In the genomic region with DNA sequence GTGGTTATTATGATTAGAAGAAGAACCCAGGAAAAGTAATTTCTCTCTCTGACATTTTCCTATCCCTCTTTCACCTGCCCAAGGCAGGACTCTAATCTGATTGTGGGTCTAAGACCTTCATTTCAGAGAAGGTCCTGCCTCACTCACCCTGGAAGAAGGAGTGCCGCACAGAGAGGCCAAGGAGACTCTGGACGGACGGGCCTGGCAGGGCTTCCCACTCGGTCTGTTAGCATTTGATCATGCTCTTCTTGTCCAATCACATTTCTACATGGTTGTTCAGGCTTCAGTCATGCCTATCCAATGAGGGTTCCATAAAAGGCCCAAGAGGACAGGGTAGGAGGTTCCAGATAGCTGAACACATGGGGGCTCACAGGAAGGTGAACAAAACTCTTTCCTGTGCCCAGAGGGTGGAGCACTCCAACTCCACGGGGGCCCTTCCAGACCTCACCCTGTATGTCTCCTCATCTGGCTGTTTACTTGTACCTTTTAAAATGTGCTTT, we compare ENCODE assay signal across 34 cellular contexts. TPM values are rescaled to one million over a fixed set of nuclear protein-coding genes. Genes with fewer than 3 reads are reported as not detected.
"Had no signal": no experiment of that assay in that cellular context is flagged by ENCODE, and none has a peak within 500 bp of the region (broad histone marks: within the 10 kb centered on the region; RNA-seq: fewer than 3 reads in every experiment).

No MANE protein-coding gene starts in this region.

- FAIRE-seq: K562 had no signal

- H3K36me3 Mint-ChIP-seq: activated naive CD8-positive, alpha-beta T cell treated with anti-CD3 and anti-CD28 coated beads, Interleukin-2, amount 10 ng/mL, durations not matched to agents 7 days and 5 days had no signal

- H3K4me1 ChIP-seq: ascending aorta, Peyer's patch had no signal

- H3K9me3 ChIP-seq: Peyer's patch had no signal

- H3K4me1 Mint-ChIP-seq: activated B cell treated with CpG ODN at 0.5 μM for 24 hours; activated naive CD4-positive, alpha-beta T cell treated with anti-CD3 and anti-CD28 coated beads, Interleukin-2, amount 50 U/mL, for 24 hours; activated naive CD8-positive, alpha-beta T cell treated with anti-CD3 and anti-CD28 coated beads, Interleukin-2, amount 10 ng/mL, durations not matched to agents 7 days and 5 days; T-cell; T-helper 17 cell had no signal

- H3K4me3 Mint-ChIP-seq: activated B cell treated with CpG ODN at 0.5 μM for 24 hours; activated CD4-positive, alpha-beta memory T cell treated with anti-CD3 and anti-CD28 coated beads for 36 hours; activated naive CD4-positive, alpha-beta T cell treated with anti-CD3 and anti-CD28 coated beads, Interleukin-2, amount 50 U/mL, for 24 hours; activated naive CD8-positive, alpha-beta T cell treated with anti-CD3 and anti-CD28 coated beads, Interleukin-2, amount 10 ng/mL, durations not matched to agents 7 days and 5 days; activated T-cell treated with anti-CD3 and anti-CD28 coated beads, Interleukin-2, amount 50 U/mL, for 4 hours; T-cell; T-helper 17 cell had no signal

- H3K27me3 Mint-ChIP-seq: activated B cell treated with CpG ODN at 0.5 μM for 24 hours, T-cell, T-helper 17 cell had no signal

- H3K36me3 ChIP-seq: ascending aorta, Peyer's patch had no signal

- H3K27ac ChIP-seq: ascending aorta, Peyer's patch, RWPE1, VCaP had no signal

- H3K4me3 ChIP-seq: ascending aorta, K562, Peyer's patch had no signal

- H3K27ac Mint-ChIP-seq: activated B cell treated with CpG ODN at 0.5 μM for 24 hours; activated CD4-positive, alpha-beta memory T cell treated with anti-CD3 and anti-CD28 coated beads for 36 hours; activated naive CD4-positive, alpha-beta T cell treated with anti-CD3 and anti-CD28 coated beads, Interleukin-2, amount 50 U/mL, for 24 hours; activated naive CD8-positive, alpha-beta T cell treated with anti-CD3 and anti-CD28 coated beads, Interleukin-2, amount 10 ng/mL, durations not matched to agents 7 days and 5 days; T-cell; T-helper 17 cell had no signal

- DNase-seq: activated B cell treated with CpG ODN at 0.5 μM for 24 hours; activated CD4-positive, alpha-beta memory T cell treated with anti-CD3 and anti-CD28 coated beads for 36 hours; activated CD4-positive, alpha-beta T cell treated with anti-CD3 and anti-CD28 coated beads for 4 hours; activated CD4-positive, alpha-beta T cell treated with anti-CD3 and anti-CD28 coated beads, Interleukin-2, amount 50 U/mL, for 1 hour; activated CD4-positive, CD25-positive, alpha-beta regulatory T cell treated with anti-CD3 and anti-CD28 coated beads, Interleukin-2, amount 50 U/mL, for 72 hours; activated CD8-positive, alpha-beta memory T cell treated with anti-CD3 and anti-CD28 coated beads, Interleukin-2, amount 50 U/mL, for 4 hours; activated effector memory CD4-positive, alpha-beta T cell treated with anti-CD3 and anti-CD28 coated beads, Interleukin-2, amount 50 U/mL, for 16 hours; activated naive CD4-positive, alpha-beta T cell treated with Interleukin-2 at 50 U/mL for 16 hours; activated naive CD8-positive, alpha-beta T cell treated with anti-CD3 and anti-CD28 coated beads, Interleukin-2, amount 10 ng/mL, durations not matched to agents 7 days and 5 days; activated T-cell treated with anti-CD3 and anti-CD28 coated beads for 4 hours; activated T-cell treated with anti-CD3 and anti-CD28 coated beads, Interleukin-2, amount 50 U/mL, for 4 hours; amygdala; caudate nucleus; NCI-H1048; NCI-H1105 treated with DMSO at 0.1 percent for 48 hours; NCI-H1436; NCI-H1694; NCI-H1930; NCI-H2081 treated with DMSO at 0.1 percent for 48 hours; NCI-H226; NCI-H524 treated with DMSO at 0.1 percent for 48 hours; PC-3; Peyer's patch; SIG-M5; T-cell; T-helper 17 cell had no signal

- H3K27me3 ChIP-seq: ascending aorta, Peyer's patch had no signal

- ATAC-seq: activated T-cell treated with anti-CD3 and anti-CD28 coated beads, Interleukin-2, amount 50 U/mL, for 4 hours; K562; PC-3; Right ventricle myocardium inferior; SK-N-SH treated with all-trans-retinoic acid at 6 μM for 48 hours; T-cell; T-helper 17 cell had no signal

RNA-seq across cellular contexts. Expression of gene ZNF892, which starts 27.0 kb away (rescaled TPM):
- total RNA-seq: PC-3 had no signal

RNA-seq across cellular contexts. Expression of gene PROM2, which starts 39.9 kb away (rescaled TPM):
- total RNA-seq: ascending aorta, K562, SK-MEL-5 had no signal
